23 cellular contexts compared by ENCODE assay signal in the genomic region with DNA sequence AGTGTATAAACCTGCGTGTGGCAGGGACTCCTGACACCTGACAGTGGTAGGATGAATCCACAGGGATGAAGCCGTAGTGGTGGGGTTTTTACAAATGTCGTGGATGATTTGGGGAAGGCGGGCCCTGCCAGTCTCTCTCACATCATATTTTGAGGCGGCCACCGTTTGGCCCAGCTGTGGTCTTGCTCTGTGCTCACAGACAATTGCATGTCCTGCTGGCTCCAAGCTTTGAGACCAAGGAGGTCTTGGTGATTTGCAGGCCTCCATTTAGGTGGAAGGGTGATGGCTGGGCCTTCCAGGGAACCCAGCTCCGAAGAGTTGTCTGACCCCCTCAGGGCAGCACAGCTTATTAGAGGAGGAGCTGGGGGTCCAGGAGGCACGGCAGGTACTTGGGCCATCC.
"Had no signal": no experiment of that assay in that cellular context is flagged by ENCODE, and none has a peak within 500 bp of the region (broad histone marks: within the 10 kb centered on the region; RNA-seq: fewer than 3 reads in every experiment).

No MANE protein-coding gene starts in this region.

- H2AFZ ChIP-seq: parathyroid adenoma had no signal

- H3K9me3 ChIP-seq: esophagus squamous epithelium, left ventricle myocardium inferior, psoas muscle, testis, transverse colon had no signal

- H3K4me1 Mint-ChIP-seq: naive B cell had no signal

- H3K4me3 ChIP-seq: esophagus squamous epithelium, left ventricle myocardium inferior, lung, psoas muscle, testis, transverse colon had no signal

- H3K27ac Mint-ChIP-seq: activated naive CD4-positive, alpha-beta T cell treated with anti-CD3 and anti-CD28 coated beads for 36 hours; activated T-helper 1 cell treated with anti-CD3 and anti-CD28 coated beads, Interleukin-12 subunit alpha, Interleukin-12 subunit beta, Interleukin-2, Interleukin-4 antibody, amounts not matched to agents 30 ng/mL and 10 ng/mL and 1 ng/mL, durations not matched to agents 14 hours and 24 hours and 36 hours had no signal

- H3K27ac ChIP-seq: esophagus squamous epithelium, left ventricle myocardium inferior, parathyroid adenoma, psoas muscle, testis, transverse colon had no signal

- H3K4me1 ChIP-seq: left ventricle myocardium inferior, parathyroid adenoma, psoas muscle, testis had no signal

- H3K36me3 Mint-ChIP-seq: naive B cell had no signal

- H3K9me3 Mint-ChIP-seq: activated CD4-positive, alpha-beta T cell treated with anti-CD3 and anti-CD28 coated beads, Interleukin-2, amount 10 ng/mL, durations not matched to agents 7 days and 5 days; activated naive CD4-positive, alpha-beta T cell treated with anti-CD3 and anti-CD28 coated beads for 36 hours; naive B cell had no signal

- H3K4me3 Mint-ChIP-seq: activated CD4-positive, alpha-beta T cell treated with anti-CD3 and anti-CD28 coated beads, Interleukin-2, amount 10 ng/mL, durations not matched to agents 7 days and 5 days; activated CD8-positive, alpha-beta T cell treated with anti-CD3 and anti-CD28 coated beads for 36 hours; activated naive CD4-positive, alpha-beta T cell treated with anti-CD3 and anti-CD28 coated beads for 36 hours; activated T-helper 1 cell treated with anti-CD3 and anti-CD28 coated beads, Interleukin-12 subunit alpha, Interleukin-12 subunit beta, Interleukin-2, Interleukin-4 antibody, amounts not matched to agents 30 ng/mL and 10 ng/mL and 1 ng/mL, durations not matched to agents 14 hours and 24 hours and 36 hours; naive B cell had no signal

- ATAC-seq: activated CD8-positive, alpha-beta T cell treated with anti-CD3 and anti-CD28 coated beads for 36 hours; psoas muscle had no signal

- DNase-seq: activated CD4-positive, alpha-beta T cell treated with anti-CD3 and anti-CD28 coated beads, Interleukin-2, amount 10 ng/mL, durations not matched to agents 7 days and 5 days; activated CD4-positive, CD25-positive, alpha-beta regulatory T cell treated with anti-CD3 and anti-CD28 coated beads, Interleukin-2, amount 50 U/mL, for 72 hours; activated CD8-positive, alpha-beta T cell treated with anti-CD3 and anti-CD28 coated beads for 36 hours; activated effector memory CD4-positive, alpha-beta T cell treated with anti-CD3 and anti-CD28 coated beads, Interleukin-2, amount 50 U/mL, for 16 hours; activated naive CD4-positive, alpha-beta T cell treated with anti-CD3 and anti-CD28 coated beads for 36 hours; activated T-cell treated with anti-CD3 and anti-CD28 coated beads, Interleukin-2, amount 50 U/mL, for 1 hour; amniotic stem cell; brain microvascular endothelial cell; caudate nucleus; effector CD4-positive, alpha-beta T cell; esophagus squamous epithelium; foreskin melanocyte; left ventricle myocardium inferior; naive B cell; occipital lobe; psoas muscle; stimulated activated CD4-positive, alpha-beta T cell treated with anti-CD3 and anti-CD28 coated beads, Interleukin-2, amount 100 ng/mL, for 48 hours; stimulated activated naive CD4-positive, alpha-beta T cell treated with Interleukin-2 at 50 U/mL for 16 hours; testis; transverse colon had no signal

- H3K36me3 ChIP-seq: brain microvascular endothelial cell, esophagus squamous epithelium, left ventricle myocardium inferior, transverse colon had no signal

- H3K27me3 ChIP-seq: brain microvascular endothelial cell, testis, transverse colon had no signal

- H3K9ac ChIP-seq: parathyroid adenoma had no signal
